In genomic region chrX:13755254-13755653, GRCh38 we compare ENCODE assay signal across 25 cellular contexts. TPM values are rescaled to one million over a fixed set of nuclear protein-coding genes. Genes with fewer than 3 reads are reported as not detected.
DNase-seq lines count a peak whose midpoint lies in the region; ATAC-seq and TF ChIP-seq lines count a peak whose summit lies in the region.
"Had no signal": no experiment of that assay in that cellular context is flagged by ENCODE, and none has a peak within 500 bp of the region (broad histone marks: within the 10 kb centered on the region; RNA-seq: fewer than 3 reads in every experiment).

No MANE protein-coding gene starts in this region.

- peaks cover 20% of the 10 kb centered on the region for H3F3A ChIP-seq in DOHH2 (ENCODE audit: control insufficient read depth, insufficient read depth)

- no peaks in the 10 kb centered on the region for H3K27me3 Mint-ChIP-seq in activated CD4-positive, alpha-beta T cell treated with anti-CD3 and anti-CD28 coated beads, Interleukin-2, amount 10 ng/mL, durations not matched to agents 7 days and 5 days
- H3K27me3 Mint-ChIP-seq in naive thymus-derived CD4-positive, alpha-beta T cell: no peaks in the 10 kb centered on the region
- H3K27me3 Mint-ChIP-seq: activated naive CD4-positive, alpha-beta T cell treated with anti-CD3 and anti-CD28 coated beads, Interleukin-2, amount 50 U/mL, for 24 hours had no signal

- H3K4me2 ChIP-seq in DOHH2 (ENCODE audit: low read length) (peak overlapping the region; percentile 11; the same call in 1 of the 2 replicates), OCI-LY7 (ENCODE audit: low read length) (peak overlapping the region; percentile 55)

- CTCF ChIA-PET in activated CD4-positive, alpha-beta T cell treated with anti-CD3 and anti-CD28 coated beads, Interleukin-2, amount 10 ng/mL, durations not matched to agents 7 days and 5 days (lab: Charles Lee): interaction anchor here (1.2 kb wide), 1 partner anchor 15 kb away, joined by 3 read pairs; no protein-coding TSS in a partner anchor
- CTCF ChIA-PET in OCI-LY7 (lab: Charles Lee; ENCODE audit: unreplicated experiment): no interaction called here
- CTCF ChIA-PET in naive thymus-derived CD4-positive, alpha-beta T cell (lab: Charles Lee): interaction anchor here (0.6 to 0.7 kb wide), 2 partner anchors 65 to 475 kb away, joined by 3 to 4 read pairs; no protein-coding TSS in a partner anchor

- no peak overlapping the region for H2AFZ ChIP-seq in OCI-LY7 (ENCODE audit: low read length)

- H3K27ac ChIP-seq in DOHH2 (ENCODE audit: low read depth, low read length): peak overlapping the region; percentile 30; the same call in 1 of the 2 replicates
- H3K27ac ChIP-seq in OCI-LY7 (ENCODE audit: low read depth, low read length, poor library complexity, severe bottlenecking): peak overlapping the region; percentile 73
- no peak overlapping the region for H3K27ac ChIP-seq in naive thymus-derived CD4-positive, alpha-beta T cell (ENCODE audit: low read depth, low read length)
- H3K27ac ChIP-seq: esophagus squamous epithelium, gastroesophageal sphincter, lower lobe of right lung had no signal

- no peaks in the 10 kb centered on the region for H3K27me3 ChIP-seq in DOHH2 (ENCODE audit: control insufficient read depth, low read length)
- no peaks in the 10 kb centered on the region for H3K27me3 ChIP-seq in naive thymus-derived CD4-positive, alpha-beta T cell (ENCODE audit: control insufficient read depth in 2 of 2, insufficient read depth in 2 of 2, low read length in 2 of 2)
- H3K27me3 ChIP-seq: esophagus squamous epithelium, gastroesophageal sphincter had no signal

- H3K79me2 ChIP-seq in DOHH2 (ENCODE audit: control insufficient read depth, low read length): peaks cover 10% of the 10 kb centered on the region
- H3K79me2 ChIP-seq in OCI-LY7 (ENCODE audit: insufficient read depth, low read depth, low read length): peaks cover 44% of the 10 kb centered on the region; the same call in 1 of the 2 replicates

- DNase-seq in activated CD4-positive, alpha-beta T cell treated with anti-CD3 and anti-CD28 coated beads, Interleukin-2, amount 10 ng/mL, durations not matched to agents 7 days and 5 days: peak; percentile 37
- no peak for DNase-seq in activated CD4-positive, alpha-beta T cell treated with anti-CD3 and anti-CD28 coated beads for 48 hours
- DNase-seq in OCI-LY7 (ENCODE audit: low spot score) (peak; percentile 47), DMS153 (lab: John Stamatoyannopoulos, UW) (no peak)
- peak in 4 of 9 donors; percentile 13 to 19 (median 16) for DNase-seq in naive thymus-derived CD4-positive, alpha-beta T cell
- DNase-seq in stimulated activated CD4-positive, alpha-beta T cell treated with anti-CD3 and anti-CD28 coated beads, Interleukin-4, amount 100 ng/mL, for 1 hour: no peak
- DNase-seq: activated CD4-positive, alpha-beta T cell treated with anti-CD3 and anti-CD28 coated beads, Interleukin-2, amount 50 U/mL, for 1 hour; activated T-cell treated with anti-CD3 and anti-CD28 coated beads, Interleukin-2, amount 50 U/mL, for 1 hour; C1 segment of cervical spinal cord; DMS79; effector CD8-positive, alpha-beta T cell; esophagus squamous epithelium; H7; lower lobe of right lung; NCI-H1436 treated with DMSO at 0.1 percent for 48 hours; NCI-H2171; NCI-H526; right cardiac atrium; stimulated activated CD8-positive, alpha-beta memory T cell treated with anti-CD3 and anti-CD28 coated beads, Interleukin-4, amount 100 ng/mL, for 48 hours; substantia nigra had no signal

- no peaks in the 10 kb centered on the region for H3K9me3 ChIP-seq in DOHH2 (ENCODE audit: control insufficient read depth, insufficient read depth, low read length)
- no peaks in the 10 kb centered on the region for H3K9me3 ChIP-seq in OCI-LY7 (ENCODE audit: low read length)
- no peaks in the 10 kb centered on the region for H3K9me3 ChIP-seq in naive thymus-derived CD4-positive, alpha-beta T cell (ENCODE audit: control insufficient read depth in 2 of 3, low read length in 3 of 3)
- H3K9me3 ChIP-seq: esophagus squamous epithelium, gastroesophageal sphincter, lower lobe of right lung had no signal

- H4K20me1 ChIP-seq in DOHH2 (ENCODE audit: control insufficient read depth, insufficient read depth, low read depth, low read length): no peaks in the 10 kb centered on the region
- H4K20me1 ChIP-seq in OCI-LY7 (ENCODE audit: insufficient read depth, low read length): no peaks in the 10 kb centered on the region

- H3K27ac Mint-ChIP-seq in activated CD4-positive, alpha-beta T cell treated with anti-CD3 and anti-CD28 coated beads, Interleukin-2, amount 10 ng/mL, durations not matched to agents 7 days and 5 days: peak overlapping the region; percentile 5
- peak overlapping the region in 2 of 9 donors; percentile 69 to 74 for H3K27ac Mint-ChIP-seq in naive thymus-derived CD4-positive, alpha-beta T cell
- H3K27ac Mint-ChIP-seq: activated naive CD4-positive, alpha-beta T cell treated with anti-CD3 and anti-CD28 coated beads, Interleukin-2, amount 50 U/mL, for 24 hours had no signal

- peaks cover 65% of the 10 kb centered on the region for H3K4me1 ChIP-seq in DOHH2 (ENCODE audit: control insufficient read depth, low read length)
- H3K4me1 ChIP-seq in OCI-LY7 (ENCODE audit: insufficient read depth, low read length, poor library complexity, severe bottlenecking): peaks cover 92% of the 10 kb centered on the region
- H3K4me1 ChIP-seq in naive thymus-derived CD4-positive, alpha-beta T cell (ENCODE audit: control insufficient read depth in 2 of 2, insufficient read depth in 2 of 2, low read length in 2 of 2): peaks cover 4 to 8% of the 10 kb centered on the region in 2 donors
- H3K4me1 ChIP-seq: esophagus squamous epithelium, gastroesophageal sphincter, lower lobe of right lung had no signal

- H3K9me2 ChIP-seq in DOHH2 (replicated peaks; ENCODE audit: control insufficient read depth, low read length) (no peaks in the 10 kb centered on the region), OCI-LY7 (ENCODE audit: insufficient read depth, low read length) (no peaks in the 10 kb centered on the region)

- POLR2A ChIA-PET in activated CD4-positive, alpha-beta T cell treated with anti-CD3 and anti-CD28 coated beads, Interleukin-2, amount 10 ng/mL, durations not matched to agents 7 days and 5 days (lab: Charles Lee): no interaction called here
- POLR2A ChIA-PET in OCI-LY7 (lab: Charles Lee): interaction anchor here (0.6 to 6.3 kb wide), 8 partner anchors 9 to 802 kb away, joined by 3 to 52 read pairs (median 4); partner anchors contain the start of genes GEMIN8, OFD1 and TRAPPC2
- POLR2A ChIA-PET in naive thymus-derived CD4-positive, alpha-beta T cell (lab: Charles Lee): interaction anchor here (0.7 to 1.4 kb wide), 2 partner anchors 20 to 68 kb away, joined by 3 to 6 read pairs; partner anchors contain the start of genes OFD1 and TRAPPC2

- ATAC-seq in naive thymus-derived CD4-positive, alpha-beta T cell: peak; percentile 62
- ATAC-seq in HG02678 (IDR thresholded peaks at IDR 0.05; ENCODE audit: unreplicated experiment): no peak
- ATAC-seq: gastroesophageal sphincter, right cardiac atrium, Right ventricle myocardium inferior had no signal

- H3K36me3 ChIP-seq in DOHH2 (ENCODE audit: control insufficient read depth, low read length) (peaks cover 81% of the 10 kb centered on the region), OCI-LY7 (ENCODE audit: insufficient read depth, low read length) (peaks cover 89% of the 10 kb centered on the region)
- H3K36me3 ChIP-seq in naive thymus-derived CD4-positive, alpha-beta T cell (ENCODE audit: control insufficient read depth in 2 of 3, insufficient read depth in 3 of 3, low read length in 3 of 3): peaks cover 10 to 36% (median 21%) of the 10 kb centered on the region in 3 experiments

- no peak overlapping the region for H3K4me3 Mint-ChIP-seq in activated CD4-positive, alpha-beta T cell treated with anti-CD3 and anti-CD28 coated beads, Interleukin-2, amount 10 ng/mL, durations not matched to agents 7 days and 5 days
- no peak overlapping the region for H3K4me3 Mint-ChIP-seq in naive thymus-derived CD4-positive, alpha-beta T cell
- H3K4me3 Mint-ChIP-seq: activated naive CD4-positive, alpha-beta T cell treated with anti-CD3 and anti-CD28 coated beads, Interleukin-2, amount 50 U/mL, for 24 hours had no signal

- intact Hi-C loops in OCI-LY7 (cut with micrococcal nuclease; ENCODE audit: unreplicated experiment): loop anchor here (10.0 kb wide), 2 partner anchors 250 to 1120 kb away; partner anchors contain the start of genes FANCB and MOSPD2
- intact Hi-C loops in naive thymus-derived CD4-positive, alpha-beta T cell (cut with micrococcal nuclease): no loop called here

- peaks cover 27% of the 10 kb centered on the region for H3K36me3 Mint-ChIP-seq in activated CD4-positive, alpha-beta T cell treated with anti-CD3 and anti-CD28 coated beads, Interleukin-2, amount 10 ng/mL, durations not matched to agents 7 days and 5 days (ENCODE audit: low read depth)
- H3K36me3 Mint-ChIP-seq in naive thymus-derived CD4-positive, alpha-beta T cell: peaks cover 4 to 23% (median 10%) of the 10 kb centered on the region in 5 donors

- H3K4me3 ChIP-seq in DOHH2 (ENCODE audit: low read length) (no peak overlapping the region), OCI-LY7 (ENCODE audit: low read depth, low read length, poor library complexity, severe bottlenecking) (peak overlapping the region; percentile 16)
- no peak overlapping the region for H3K4me3 ChIP-seq in naive thymus-derived CD4-positive, alpha-beta T cell (ENCODE audit: low read length)
- H3K4me3 ChIP-seq: esophagus squamous epithelium, gastroesophageal sphincter, lower lobe of right lung had no signal

- H3K4me1 Mint-ChIP-seq in activated CD4-positive, alpha-beta T cell treated with anti-CD3 and anti-CD28 coated beads, Interleukin-2, amount 10 ng/mL, durations not matched to agents 7 days and 5 days: peaks cover 24% of the 10 kb centered on the region
- peaks cover 6 to 25% (median 13%) of the 10 kb centered on the region in 7 donors for H3K4me1 Mint-ChIP-seq in naive thymus-derived CD4-positive, alpha-beta T cell

- BruUV-seq in OCI-LY7 (replicated peaks; lab: Mats Ljungman, UMichigan): no TSS peak

- TF ChIP-seq CTCF in DOHH2 (IDR thresholded peaks at IDR 0.05; ENCODE audit: low read depth, low read length, poor library complexity, severe bottlenecking) (no peak), OCI-LY7 (conservative IDR thresholded peaks at IDR 0.05; ENCODE audit: low read length) (no peak)

- H3K9me3 Mint-ChIP-seq in activated CD4-positive, alpha-beta T cell treated with anti-CD3 and anti-CD28 coated beads, Interleukin-2, amount 10 ng/mL, durations not matched to agents 7 days and 5 days: no peaks in the 10 kb centered on the region
- no peaks in the 10 kb centered on the region for H3K9me3 Mint-ChIP-seq in naive thymus-derived CD4-positive, alpha-beta T cell
- H3K9me3 Mint-ChIP-seq: activated naive CD4-positive, alpha-beta T cell treated with anti-CD3 and anti-CD28 coated beads, Interleukin-2, amount 50 U/mL, for 24 hours had no signal

RNA-seq across cellular contexts. Expression of gene OFD1, which starts 20.7 kb away (rescaled TPM):
- total RNA-seq in activated CD4-positive, alpha-beta T cell treated with anti-CD3 and anti-CD28 coated beads, Interleukin-2, amount 10 ng/mL, durations not matched to agents 7 days and 5 days: 10 to 100 TPM; 32.5 to 35.0 TPM
- total RNA-seq in OCI-LY7 (2014; rRNA removed; shearing (Covaris generic)): 60.7 and 71.0 TPM in 2 replicates
- 64.7 and 69.8 TPM in 2 replicates for total RNA-seq in OCI-LY7 (2022)
- total RNA-seq in naive thymus-derived CD4-positive, alpha-beta T cell: 100 to 1,000 TPM in 2 of 5 experiments, 10 to 100 TPM in 3; 30.4 to 142 (median 72.5) TPM
- 10 to 100 TPM; 30.4 to 32.7 TPM for polyA plus RNA-seq in naive thymus-derived CD4-positive, alpha-beta T cell

RNA-seq across cellular contexts. Expression of gene TRAPPC2, which starts 20.8 kb away (rescaled TPM):
- total RNA-seq in activated CD4-positive, alpha-beta T cell treated with anti-CD3 and anti-CD28 coated beads, Interleukin-2, amount 10 ng/mL, durations not matched to agents 7 days and 5 days: 10 to 100 TPM; 20.2 to 22.2 TPM
- total RNA-seq in OCI-LY7 (2014; rRNA removed; shearing (Covaris generic)): 16.4 and 22.2 TPM in 2 replicates
- total RNA-seq in OCI-LY7 (2022): 27.0 and 32.3 TPM in 2 replicates
- 10 to 100 TPM; 20.7 to 31.1 (median 23.5) TPM for total RNA-seq in naive thymus-derived CD4-positive, alpha-beta T cell
- 10 to 100 TPM; 17.8 to 33.5 TPM for polyA plus RNA-seq in naive thymus-derived CD4-positive, alpha-beta T cell

Comparison
In these comparisons a context has a peak if more than half of its experiments do, and no peak if none do; other contexts are left out.
1. DNase-seq: peak in activated CD4-positive, alpha-beta T cell treated with anti-CD3 and anti-CD28 coated beads, Interleukin-2, amount 10 ng/mL, durations not matched to agents 7 days and 5 days (single experiment) and OCI-LY7 (single experiment); none in activated CD4-positive, alpha-beta T cell treated with anti-CD3 and anti-CD28 coated beads for 48 hours (single experiment), stimulated activated CD4-positive, alpha-beta T cell treated with anti-CD3 and anti-CD28 coated beads, Interleukin-4, amount 100 ng/mL, for 1 hour (single experiment) and DMS153 (single experiment).